ENCODE assay signal across 8 cellular contexts in the genomic region with DNA sequence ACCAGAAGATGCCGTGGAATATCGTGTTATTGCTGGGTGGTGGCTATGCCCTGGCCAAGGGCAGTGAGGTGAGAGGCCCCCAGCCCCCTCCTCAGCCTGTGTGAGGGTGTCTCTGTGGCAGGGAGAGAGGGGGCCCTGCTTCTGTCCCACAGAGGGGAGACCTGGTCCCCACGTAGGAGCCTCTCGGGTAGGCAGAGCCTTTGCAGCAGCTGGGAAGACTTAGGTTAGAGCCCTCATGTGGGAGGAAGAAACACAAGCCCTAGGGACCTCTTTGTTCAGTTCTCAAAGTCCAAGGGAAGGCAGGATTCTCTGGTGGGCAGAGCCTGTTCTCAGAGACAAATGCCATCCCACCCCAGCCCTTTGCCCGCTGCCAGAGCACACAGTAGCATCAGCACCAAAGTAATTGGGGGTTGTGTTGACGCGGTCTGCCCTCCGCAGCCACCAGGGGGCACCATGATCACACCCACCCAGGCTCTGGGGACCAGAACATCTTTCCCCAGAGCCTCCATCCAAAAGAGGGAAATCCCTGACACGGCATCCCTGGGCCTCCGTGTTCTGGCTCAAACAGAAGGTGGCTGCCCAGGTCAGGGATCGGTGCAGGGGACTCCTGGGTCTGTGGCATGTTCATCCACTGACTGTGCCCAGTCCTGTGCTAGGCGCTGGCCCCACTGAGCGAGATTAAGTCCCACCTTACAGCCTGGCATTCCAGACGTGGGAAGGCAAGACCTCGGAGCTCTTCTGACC. TPM values are rescaled to one million over a fixed set of nuclear protein-coding genes. Genes with fewer than 3 reads are reported as not detected.
DNase-seq lines count a peak whose midpoint lies in the region; ATAC-seq and TF ChIP-seq lines count a peak whose summit lies in the region.

No MANE protein-coding gene starts in this region.

- 35% methylated on average over 15 of the region's 15 CpGs for WGBS in right cardiac atrium

- ATAC-seq in right cardiac atrium = peak; percentile 54 to 75
- no peak for ATAC-seq in GM21423 (IDR thresholded peaks at IDR 0.05; ENCODE audit: unreplicated experiment)

- TF ChIP-seq CTCF in A673 (conservative IDR thresholded peaks at IDR 0.05; ENCODE audit: low read depth, low read length) (peak; percentile 94), GM13977 (IDR thresholded peaks at IDR 0.05; ENCODE audit: extremely low read depth, insufficient read depth, missing control alignments) (peak; percentile 94)

- POLR2A ChIA-PET in A673 (lab: Charles Lee; ENCODE audit: low non-redundant PET) = no interaction called here

- H3K27me3 ChIP-seq in A673 (replicated peaks; ENCODE audit: insufficient read depth, low read depth, low read length, poor library complexity) (no peaks in the 10 kb centered on the region), right cardiac atrium (ENCODE audit: control insufficient read depth, insufficient read depth) (no peaks in the 10 kb centered on the region)

- no peaks in the 10 kb centered on the region for H3K9me3 ChIP-seq in A673 (ENCODE audit: low read depth, low read length, poor library complexity, severe bottlenecking)
- H3K9me3 ChIP-seq in right cardiac atrium (ENCODE audit: control insufficient read depth, low read length) = no peaks in the 10 kb centered on the region

- DNase-seq in A673 (ENCODE audit: low spot score) = peak; percentile 75
- DNase-seq in GM13977 (ENCODE audit: low spot score) = peak; percentile 90
- peak; percentile 16 for DNase-seq in NCI-H1048 (lab: John Stamatoyannopoulos, UW)
- peak; percentile 54 to 72 (median 66) for DNase-seq in T-helper 1 cell
- peak; percentile 38 for DNase-seq in amniotic stem cell (lab: John Stamatoyannopoulos, UW)
- peak; percentile 64 to 89 (median 85) for DNase-seq in right cardiac atrium
- DNase-seq in skeletal muscle cell (ENCODE audit: low read depth) = peak; percentile 15

- no peaks in the 10 kb centered on the region for H3K4me1 ChIP-seq in A673 (ENCODE audit: insufficient read depth, low read length, poor library complexity, severe bottlenecking)
- no peaks in the 10 kb centered on the region for H3K4me1 ChIP-seq in right cardiac atrium (ENCODE audit: control insufficient read depth, insufficient read depth, low read length)

- CTCF ChIA-PET in A673 (lab: Charles Lee) = interaction anchor here (0.6 to 1.1 kb wide), 3 partner anchors 43 to 59 kb away, joined by 3 to 7 read pairs (median 3); no protein-coding TSS in a partner anchor

- intact Hi-C loops in A673 (cut with micrococcal nuclease; ENCODE audit: unreplicated experiment) = loop anchor here (1.0 kb wide), 2 partner anchors 46 to 119 kb away; no protein-coding TSS in a partner anchor
- intact Hi-C loops in right cardiac atrium (cut with DNase I) = loop anchor here in 3 of 4 donors (5.0 to 10.0 kb wide), 3 partner anchors 48 to 118 kb away; a partner anchor contains a TSS

- BruUV-seq in A673 (replicated peaks; lab: Mats Ljungman, UMichigan) = no TSS peak

- in situ Hi-C loops in GM13977 (cut with MboI; ENCODE audit: low pct_unique_long_range_greater_than_20kb, low sequenced_read_pairs, unreplicated experiment) = loop anchor here (5.0 kb wide), 1 partner anchor 53 kb away; no protein-coding TSS in a partner anchor

- H3K36me3 ChIP-seq in A673 (ENCODE audit: insufficient read depth, low read length, poor library complexity, severe bottlenecking) = no peaks in the 10 kb centered on the region

- H3K4me3 ChIP-seq in A673 (ENCODE audit: low read depth, low read length, poor library complexity, severe bottlenecking) (no peak overlapping the region), right cardiac atrium (ENCODE audit: low read length) (no peak overlapping the region), skeletal muscle cell (ENCODE audit: low read depth, low read length) (no peak overlapping the region)

- H3K27ac ChIP-seq in A673 (ENCODE audit: low read depth, low read length, poor library complexity, severe bottlenecking) (no peak overlapping the region), right cardiac atrium (ENCODE audit: low read length) (no peak overlapping the region)

RNA-seq across cellular contexts. Expression of a gene that starts 11.5 kb away (rescaled TPM):
- total RNA-seq in A673 (2021) (not detected in 2 replicates), right cardiac atrium (not detected)
- not detected for polyA plus RNA-seq in right cardiac atrium

RNA-seq across cellular contexts. Expression of a gene that starts 21.2 kb away (rescaled TPM):
- total RNA-seq in A673 (2021) (not detected in 2 replicates), right cardiac atrium (not detected)
- polyA plus RNA-seq in right cardiac atrium = not detected

RNA-seq across cellular contexts. Expression of a gene that starts 57.8 kb away (rescaled TPM):
- total RNA-seq in A673 (2021) (44.6 and 46.8 TPM in 2 replicates), right cardiac atrium (10 to 100 TPM; 14.0 to 28.8 (median 21.0) TPM)
- 22.8 TPM for polyA plus RNA-seq in right cardiac atrium

Comparison
In these comparisons a context has a peak if more than half of its experiments do, and no peak if none do; other contexts are left out.
1. DNase-seq: peak in every context shown above with its lines; median percentile 90 in GM13977; 85 in right cardiac atrium; 75 in A673; 66 in T-helper 1 cell; 38 in amniotic stem cell; 16 in NCI-H1048; 15 in skeletal muscle cell.